ENCODE assay signal across 9 cellular contexts in the genomic region with DNA sequence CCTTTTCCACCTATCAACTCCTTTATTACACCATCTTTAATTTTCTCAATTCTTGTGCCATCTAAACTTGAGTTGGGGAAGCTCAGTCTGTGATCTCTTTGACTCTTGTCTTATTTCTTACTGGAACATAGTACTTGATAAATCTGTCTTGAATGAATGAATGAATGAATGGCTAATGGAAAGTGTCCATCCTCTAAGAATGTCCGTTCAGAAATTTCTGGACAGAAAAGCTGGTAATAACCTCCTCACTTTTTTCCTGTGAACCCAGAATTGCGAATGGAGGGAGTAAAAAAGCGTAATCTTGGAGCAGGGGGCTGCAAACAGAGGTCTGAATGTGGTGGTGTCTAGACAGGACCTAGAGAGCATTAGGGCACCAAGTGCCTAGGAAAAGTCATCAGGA. TPM values are rescaled to one million over a fixed set of nuclear protein-coding genes. Genes with fewer than 3 reads are reported as not detected.
A peak's percentile ranks its signal among the peaks of the same experiment; 100 is the strongest.
DNase-seq lines count a peak whose midpoint lies in the region; ATAC-seq, FAIRE-seq and TF ChIP-seq lines count a peak whose summit lies in the region.
"Had no signal": no experiment of that assay in that cellular context is flagged by ENCODE, and none has a peak within 500 bp of the region (broad histone marks: within the 10 kb centered on the region; RNA-seq: fewer than 3 reads in every experiment).

No MANE protein-coding gene starts in this region.

- ATAC-seq in A549 (no peak), left colon (no peak)

- H3K9ac ChIP-seq in KMS-11 = peak overlapping the region; percentile 81; the same call in 1 of the 2 replicates

- no peak for TF ChIP-seq CTCF in A549 (IDR thresholded peaks at IDR 0.05)
- no peak for TF ChIP-seq CTCF in KMS-11 (conservative IDR thresholded peaks at IDR 0.05; ENCODE audit: low read depth, low read length)
- no peak for TF ChIP-seq CTCF in GM13977 (IDR thresholded peaks at IDR 0.05; ENCODE audit: extremely low read depth, insufficient read depth, missing control alignments)

- peak overlapping the region; percentile 92 for H2AFZ ChIP-seq in KMS-11 (ENCODE audit: low read depth)

- H3K4me2 ChIP-seq in A549 = peak overlapping the region; percentile 83
- H3K4me2 ChIP-seq in KMS-11 = peak overlapping the region; percentile 82

- TF ChIP-seq RAD21 in A549 (conservative IDR thresholded peaks at IDR 0.05 in 1 of 2, IDR thresholded peaks at IDR 0.05 in 1 of 2) = no peak

- H3K4me1 ChIP-seq in A549 (peaks cover 14% of the 10 kb centered on the region; the same call in 1 of the 3 replicates), KMS-11 (ENCODE audit: low read depth, poor library complexity, severe bottlenecking) (peaks cover 17% of the 10 kb centered on the region), ectodermal cell (ENCODE audit: control insufficient read depth, insufficient read depth, low read length) (no peaks in the 10 kb centered on the region), muscle layer of duodenum (ENCODE audit: control insufficient read depth in 1 of 2, insufficient read depth in 2 of 2, low read length in 2 of 2) (peaks cover 0 to 10% of the 10 kb centered on the region in 2 donors)

- H3K4me3 ChIP-seq in A549 (peak overlapping the region; percentile 65), KMS-11 (IDR thresholded peaks at IDR 0.05; ENCODE audit: insufficient read depth, low read depth, low read length) (no peak overlapping the region), ectodermal cell (ENCODE audit: insufficient read depth, low read depth, low read length) (peak overlapping the region; percentile 67), muscle layer of duodenum (ENCODE audit: low read depth in 1 of 2, low read length in 2 of 2) (peak overlapping the region; percentile 77 to 87)

- FAIRE-seq in A549 (lab: Jason Lieb, UNC) = no peak

- POLR2A ChIA-PET in A549 (lab: Yijun Ruan, JAX) = interaction anchor here (1.0 to 1.6 kb wide), 2 partner anchors 13 to 180 kb away, joined by 3 read pairs; no protein-coding TSS in a partner anchor

- H4K20me1 ChIP-seq in KMS-11 (ENCODE audit: insufficient read depth) = no peaks in the 10 kb centered on the region

- no peak for DNase-seq in A549 (ENCODE audit: low read depth in 1 of 2, low spot score in 1 of 2)
- DNase-seq in GM13977 (ENCODE audit: low spot score) = no peak
- no peak for DNase-seq in KBM-7
- no peak for DNase-seq in DMS 273 treated with DMSO at 0.1 percent for 48 hours (lab: John Stamatoyannopoulos, UW)
- DNase-seq in left colon = no peak

- in situ Hi-C loops in GM13977 (cut with MboI; ENCODE audit: low pct_unique_long_range_greater_than_20kb, low sequenced_read_pairs, unreplicated experiment) = loop anchor here (25.0 kb wide), 2 partner anchors 187 to 337 kb away; a partner anchor contains a TSS
- in situ Hi-C loops in KBM-7 (cut with MboI; ENCODE audit: low pct_unique_long_range_greater_than_20kb, low sequenced_read_pairs) = no loop called here

- CTCF ChIA-PET in A549 (lab: Yijun Ruan, JAX) = interaction anchor here (0.9 to 1.7 kb wide), 2 partner anchors 13 to 325 kb away, joined by 3 to 4 read pairs; no protein-coding TSS in a partner anchor

- H3K27me3 ChIP-seq in KMS-11 (ENCODE audit: insufficient read depth, low read depth) = no peaks in the 10 kb centered on the region
- no peaks in the 10 kb centered on the region for H3K27me3 ChIP-seq in ectodermal cell (ENCODE audit: control insufficient read depth, insufficient read depth, low read length, poor library complexity, severe bottlenecking)
- no peaks in the 10 kb centered on the region for H3K27me3 ChIP-seq in muscle layer of duodenum (ENCODE audit: low read depth, low read length)

- H3K36me3 ChIP-seq in KMS-11 (ENCODE audit: insufficient read depth) (no peaks in the 10 kb centered on the region), ectodermal cell (ENCODE audit: control insufficient read depth, insufficient read depth, low read length) (no peaks in the 10 kb centered on the region), muscle layer of duodenum (ENCODE audit: control insufficient read depth in 1 of 2, insufficient read depth in 2 of 2, low read length in 2 of 2) (peaks cover 0 to 9% of the 10 kb centered on the region in 2 donors)

- no peak for TF ChIP-seq POLR2A in A549 (IDR thresholded peaks at IDR 0.05; ENCODE audit: low read length)

- no peak for TF ChIP-seq EP300 in A549 (IDR thresholded peaks at IDR 0.05)

- H3K9me3 ChIP-seq in A549 (no peaks in the 10 kb centered on the region), ectodermal cell (ENCODE audit: control insufficient read depth, low read length) (no peaks in the 10 kb centered on the region), muscle layer of duodenum (ENCODE audit: control insufficient read depth in 1 of 2, low read length in 2 of 2) (no peaks in the 10 kb centered on the region)

- H3K79me2 ChIP-seq in KMS-11 (ENCODE audit: insufficient read depth, low read depth) = peaks cover 25% of the 10 kb centered on the region

- intact Hi-C loops in left colon (cut with DNase I, micrococcal nuclease) = no loop called here

- 67% methylated on average over 3 of the region's 3 CpGs for WGBS in A549 (ENCODE audit: missing lambda C conversion rate)
- WGBS in ectodermal cell, 2 experiments = 81 to 82% methylated on average over 3 of the region's 3 CpGs

- peak overlapping the region; percentile 98 to 100 for H3K27ac ChIP-seq in A549
- H3K27ac ChIP-seq in KMS-11 = peak overlapping the region; percentile 71
- H3K27ac ChIP-seq in ectodermal cell (ENCODE audit: insufficient read depth, low read depth, low read length, poor library complexity, severe bottlenecking) = no peak overlapping the region
- peak overlapping the region; percentile 99 for H3K27ac ChIP-seq in muscle layer of duodenum (ENCODE audit: low read length)

TF ChIP-seq in A549, 52 proteins besides CTCF, POLR2A, EP300 and RAD21:
- TF ChIP-seq, protein P1, sequence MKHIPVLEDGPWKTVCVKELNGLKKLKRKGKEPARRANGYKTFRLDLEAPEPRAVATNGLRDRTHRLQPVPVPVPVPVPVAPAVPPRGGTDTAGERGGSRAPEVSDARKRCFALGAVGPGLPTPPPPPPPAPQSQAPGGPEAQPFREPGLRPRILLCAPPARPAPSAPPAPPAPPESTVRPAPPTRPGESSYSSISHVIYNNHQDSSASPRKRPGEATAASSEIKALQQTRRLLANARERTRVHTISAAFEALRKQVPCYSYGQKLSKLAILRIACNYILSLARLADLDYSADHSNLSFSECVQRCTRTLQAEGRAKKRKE (CRISPR knock-in tag; IDR thresholded peaks at IDR 0.05; ENCODE audit: low read depth) = no peak
- TF ChIP-seq GATA3 (IDR thresholded peaks at IDR 0.05; ENCODE audit: borderline replicate concordance) (no peak), FOSL2 (IDR thresholded peaks at IDR 0.05) (no peak), FOSL2 (CRISPR knock-in tag; IDR thresholded peaks at IDR 0.05) (no peak), PHF8 (IDR thresholded peaks at IDR 0.05; ENCODE audit: borderline replicate concordance, low read depth) (no peak), KDM1A (IDR thresholded peaks at IDR 0.05; ENCODE audit: low read depth) (no peak), TP53 (CRISPR knock-in tag; IDR thresholded peaks at IDR 0.05) (no peak), FOSB (CRISPR knock-in tag; IDR thresholded peaks at IDR 0.05) (no peak), HEYL (CRISPR knock-in tag; IDR thresholded peaks at IDR 0.05) (no peak)
- TF ChIP-seq, protein P2, sequence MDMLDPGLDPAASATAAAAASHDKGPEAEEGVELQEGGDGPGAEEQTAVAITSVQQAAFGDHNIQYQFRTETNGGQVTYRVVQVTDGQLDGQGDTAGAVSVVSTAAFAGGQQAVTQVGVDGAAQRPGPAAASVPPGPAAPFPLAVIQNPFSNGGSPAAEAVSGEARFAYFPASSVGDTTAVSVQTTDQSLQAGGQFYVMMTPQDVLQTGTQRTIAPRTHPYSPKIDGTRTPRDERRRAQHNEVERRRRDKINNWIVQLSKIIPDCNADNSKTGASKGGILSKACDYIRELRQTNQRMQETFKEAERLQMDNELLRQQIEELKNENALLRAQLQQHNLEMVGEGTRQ (IDR thresholded peaks at IDR 0.05) = no peak
- TF ChIP-seq, protein P3, sequence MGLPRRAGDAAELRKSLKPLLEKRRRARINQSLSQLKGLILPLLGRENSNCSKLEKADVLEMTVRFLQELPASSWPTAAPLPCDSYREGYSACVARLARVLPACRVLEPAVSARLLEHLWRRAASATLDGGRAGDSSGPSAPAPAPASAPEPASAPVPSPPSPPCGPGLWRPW (IDR thresholded peaks at IDR 0.05) = no peak

RNA-seq across cellular contexts. Expression of a gene that starts 9.4 kb away (rescaled TPM):
- 2.5 and 2.6 TPM in 2 replicates for polyA plus RNA-seq in A549 (2011; rRNA removed)
- polyA plus RNA-seq in A549 (2012; cell fraction: cytosol; rRNA removed) = 0.52 and 0.57 TPM in 2 replicates
- 0.32 and 0.38 TPM in 2 replicates for polyA plus RNA-seq in A549 (2012; cell fraction: nucleus; rRNA removed)
- 0.46 to 0.84 TPM (median 0.76 TPM) in 3 replicates for polyA plus RNA-seq in A549 (2017; fragmentation: RNase III; extraction: RNeasy Plus Mini Kit Qiagen cat#74134 plus additional on column Dnase treatment)
- 0.21 TPM in 1 of 2 replicates, not detected in the other for polyA minus RNA-seq in A549 (2011; rRNA and poly(A)+ RNA removed)
- 2.1 TPM for polyA plus RNA-seq in ectodermal cell (2013, experiment 1 of 4)
- 2.5 TPM for polyA plus RNA-seq in ectodermal cell (2013, experiment 2 of 4)
- 1.3 TPM for polyA plus RNA-seq in ectodermal cell (2013, experiment 3 of 4)
- 2.8 TPM for polyA plus RNA-seq in ectodermal cell (2013, experiment 4 of 4)
- under 1 TPM in 1 of 2 donors, not detected in 1; 0.28 TPM for total RNA-seq in left colon
- total RNA-seq: dermis microvascular lymphatic vessel endothelial cell had no signal
